ENCODE assay signal across 13 cellular contexts in genomic region chr22:17272511-17272991, GRCh38. TPM values are rescaled to one million over a fixed set of nuclear protein-coding genes. Genes with fewer than 3 reads are reported as not detected.
DNase-seq lines count a peak whose midpoint lies in the region; ATAC-seq and TF ChIP-seq lines count a peak whose summit lies in the region.
"Had no signal": no experiment of that assay in that cellular context is flagged by ENCODE, and none has a peak within 500 bp of the region (broad histone marks: within the 10 kb centered on the region; RNA-seq: fewer than 3 reads in every experiment).

No MANE protein-coding gene starts in this region.

- CTCF ChIA-PET in HEK293 (lab: Yijun Ruan, JAX), result interaction anchor here (0.6 kb wide), 1 partner anchor 342 kb away, joined by 4 read pairs; no protein-coding TSS in a partner anchor

- H3K27ac Mint-ChIP-seq in CD14-positive monocyte, result peak overlapping the region in 4 of 7 donors; percentile 1 to 82 (median 40)
- no peak overlapping the region for H3K27ac Mint-ChIP-seq in osteocyte (ENCODE audit: unreplicated experiment)
- H3K27ac Mint-ChIP-seq: immature natural killer cell had no signal

- no peak for TF ChIP-seq CTCF in CD14-positive monocyte (IDR thresholded peaks at IDR 0.05)
- no peak for TF ChIP-seq CTCF in HEK293 (tag by site-specific recombination; IDR thresholded peaks at IDR 0.05)
- TF ChIP-seq CTCF in osteocyte (IDR thresholded peaks at IDR 0.05), result no peak

- DNase-seq in CD14-positive monocyte (ENCODE audit: low spot score) (peak; percentile 21), ecto neural progenitor cell (ENCODE audit: low spot score) (peak; percentile 74), mesenteric fat pad (ENCODE audit: low spot score) (peak; percentile 87), NCI-H82 treated with DMSO at 0.1 percent for 48 hours (lab: John Stamatoyannopoulos, UW; ENCODE audit: unreplicated experiment) (no peak), osteocyte (ENCODE audit: extremely low spot score, unreplicated experiment) (no peak), AG08396 (ENCODE audit: low spot score) (no peak)
- DNase-seq: CD4-positive, CD25-positive, alpha-beta regulatory T cell; effector CD4-positive, alpha-beta T cell; foreskin fibroblast; immature natural killer cell; NCI-H2081 treated with DMSO at 0.1 percent for 48 hours had no signal

- H3K4me3 Mint-ChIP-seq in CD14-positive monocyte (no peak overlapping the region), osteocyte (ENCODE audit: unreplicated experiment) (no peak overlapping the region)
- H3K4me3 Mint-ChIP-seq: CD4-positive, CD25-positive, alpha-beta regulatory T cell; immature natural killer cell had no signal

- POLR2A ChIA-PET in HEK293 (lab: Yijun Ruan, JAX), result no interaction called here

- no peaks in the 10 kb centered on the region for H3K36me3 ChIP-seq in HEK293 (ENCODE audit: control insufficient read depth in 2 of 2, insufficient read depth in 1 of 2, low read length in 2 of 2)

- H3K4me1 Mint-ChIP-seq in CD14-positive monocyte (peaks cover 11% of the 10 kb centered on the region), osteocyte (ENCODE audit: unreplicated experiment) (peaks cover 5% of the 10 kb centered on the region)
- H3K4me1 Mint-ChIP-seq: immature natural killer cell had no signal

- H3K4me1 ChIP-seq in HEK293 (ENCODE audit: control insufficient read depth, insufficient read depth, low read length), result no peaks in the 10 kb centered on the region

- no peaks in the 10 kb centered on the region for H3K9me3 ChIP-seq in HEK293 (ENCODE audit: control insufficient read depth, insufficient read depth, low read depth, low read length)

- H3K4me3 ChIP-seq in HEK293 (ENCODE audit: low read depth, low read length), result no peak overlapping the region

- H3K27me3 Mint-ChIP-seq in CD14-positive monocyte (ENCODE audit: low read depth in 3 of 3) (peaks cover 0 to 3% (median 0%) of the 10 kb centered on the region in 3 donors), osteocyte (ENCODE audit: unreplicated experiment) (no peaks in the 10 kb centered on the region)
- H3K27me3 Mint-ChIP-seq: CD4-positive, CD25-positive, alpha-beta regulatory T cell had no signal

- H3K27ac ChIP-seq in HEK293 (ENCODE audit: extremely low read depth, low read depth, low read length), result no peak overlapping the region

- H3K9me3 Mint-ChIP-seq in CD14-positive monocyte (peaks cover 0 to 3% (median 0%) of the 10 kb centered on the region in 7 donors), osteocyte (ENCODE audit: unreplicated experiment) (no peaks in the 10 kb centered on the region)
- H3K9me3 Mint-ChIP-seq: CD4-positive, CD25-positive, alpha-beta regulatory T cell; immature natural killer cell had no signal

- intact Hi-C loops in CD14-positive monocyte (cut with micrococcal nuclease), result no loop called here

- H3K36me3 Mint-ChIP-seq in CD14-positive monocyte (no peaks in the 10 kb centered on the region), osteocyte (ENCODE audit: unreplicated experiment) (no peaks in the 10 kb centered on the region)
- H3K36me3 Mint-ChIP-seq: CD4-positive, CD25-positive, alpha-beta regulatory T cell; immature natural killer cell had no signal

- ATAC-seq in HG02885 (IDR thresholded peaks at IDR 0.05; ENCODE audit: poor library complexity, unreplicated experiment), result no peak

TF ChIP-seq in HEK293, 187 proteins besides CTCF, POLR2A, EP300 and RAD21:
- peak; percentile 42 for TF ChIP-seq ZIC2 (tag by site-specific recombination; IDR thresholded peaks at IDR 0.05)
- TF ChIP-seq ZNF791 (tag by site-specific recombination; IDR thresholded peaks at IDR 0.05), result no peak
- no peak for TF ChIP-seq ZSCAN4 (tag by site-specific recombination; IDR thresholded peaks at IDR 0.05)
- TF ChIP-seq ZNF132 (tag by site-specific recombination; IDR thresholded peaks at IDR 0.05; ENCODE audit: borderline replicate concordance), result no peak
- no peak for TF ChIP-seq OVOL3 (tag by site-specific recombination; IDR thresholded peaks at IDR 0.05)
- peak; percentile 67 for TF ChIP-seq ZNF341 (tag by site-specific recombination; IDR thresholded peaks at IDR 0.05; ENCODE audit: low read depth)
- peak; percentile 8; the same call in 1 of the 2 replicates for TF ChIP-seq KLF17 (tag by site-specific recombination; IDR thresholded peaks at IDR 0.05)
- no peak for TF ChIP-seq SP3 (tag by site-specific recombination; IDR thresholded peaks at IDR 0.05)
- no peak for TF ChIP-seq ZNF433 (tag by site-specific recombination; IDR thresholded peaks at IDR 0.05; ENCODE audit: low read depth)
- no peak for TF ChIP-seq ZNF518A (tag by site-specific recombination; conservative IDR thresholded peaks at IDR 0.05; ENCODE audit: low read depth)
- peak; percentile 46 for TF ChIP-seq GLIS1 (tag by site-specific recombination; IDR thresholded peaks at IDR 0.05)

RNA-seq across cellular contexts. Expression of gene ADA2, which starts 53.3 kb away (rescaled TPM):
- polyA plus RNA-seq in CD14-positive monocyte, result 100 to 1,000 TPM; 336 to 553 TPM
- total RNA-seq in mesenteric fat pad (12.4 TPM), osteocyte (3.5 and 4.1 TPM in 2 replicates)

Comparison
In these comparisons a context has a peak if more than half of its experiments do, and no peak if none do; other contexts are left out.
1. DNase-seq: peak in CD14-positive monocyte (single experiment), ecto neural progenitor cell (single experiment) and mesenteric fat pad (single experiment); none in NCI-H82 treated with DMSO at 0.1 percent for 48 hours (single experiment), osteocyte (single experiment) and AG08396 (single experiment).